25 cellular contexts compared by ENCODE assay signal in genomic region chr10:3148041-3148440, GRCh38.
"Had no signal": no experiment of that assay in that cellular context is flagged by ENCODE, and none has a peak within 500 bp of the region (broad histone marks: within the 10 kb centered on the region; RNA-seq: fewer than 3 reads in every experiment).

No MANE protein-coding gene starts in this region.

- H3K9ac ChIP-seq: neural progenitor cell, parathyroid adenoma had no signal

- H3K9me3 ChIP-seq: ovary, psoas muscle, right lobe of liver, suprapubic skin, testis, tibial artery, transverse colon, upper lobe of right lung, uterus had no signal

- H3K36me3 ChIP-seq: ovary, uterus had no signal

- DNase-seq: naive thymus-derived CD4-positive, alpha-beta T cell; natural killer cell; occipital lobe; ovary; psoas muscle; right cardiac atrium; right lobe of liver; stimulated activated CD4-positive, alpha-beta T cell treated with anti-CD3 and anti-CD28 coated beads, Interleukin-15, amount 100 ng/mL, for 24 hours; stimulated activated CD4-positive, alpha-beta T cell treated with anti-CD3 and anti-CD28 coated beads, Interleukin-2, amount 100 ng/mL, for 24 hours; stimulated activated CD4-positive, alpha-beta T cell treated with anti-CD3 and anti-CD28 coated beads, Interleukin-2, amount 100 ng/mL, for 48 hours; stimulated activated CD4-positive, alpha-beta T cell treated with anti-CD3 and anti-CD28 coated beads, Interleukin-4, amount 100 ng/mL, for 4 hours; stimulated activated CD8-positive, alpha-beta memory T cell treated with anti-CD3 and anti-CD28 coated beads, Interleukin-4, amount 100 ng/mL, for 48 hours; stimulated activated naive CD4-positive, alpha-beta T cell; stimulated activated naive CD8-positive, alpha-beta T cell treated with anti-CD3 and anti-CD28 coated beads, Interleukin-15, amount 100 ng/mL, for 72 hours; stimulated activated naive CD8-positive, alpha-beta T cell treated with anti-CD3 and anti-CD28 coated beads, Interleukin-15, Interleukin-2, amounts not matched to agents 100 U/mL and 50 U/mL, for 24 hours; substantia nigra; testis; tibial artery; transverse colon; upper lobe of right lung; uterus had no signal

- H3K4me1 ChIP-seq: neural progenitor cell, parathyroid adenoma, psoas muscle, right lobe of liver, suprapubic skin, testis, tibial artery, transverse colon, upper lobe of right lung, uterus had no signal

- H3K27ac ChIP-seq: neural progenitor cell, ovary, parathyroid adenoma, psoas muscle, right lobe of liver, skin epidermis, suprapubic skin, testis, tibial artery, transverse colon, upper lobe of right lung, uterus had no signal

- H3K4me3 ChIP-seq: neural progenitor cell, ovary, psoas muscle, right lobe of liver, skin epidermis, suprapubic skin, testis, tibial artery, transverse colon, upper lobe of right lung, uterus had no signal
